13 cellular contexts compared by ENCODE assay signal in genomic region chr20:57791178-57791945, GRCh38.
"Had no signal": no experiment of that assay in that cellular context is flagged by ENCODE, and none has a peak within 500 bp of the region (broad histone marks: within the 10 kb centered on the region; RNA-seq: fewer than 3 reads in every experiment).

No MANE protein-coding gene starts in this region.

- H3K27me3 ChIP-seq: body of pancreas, left lung, spleen had no signal

- H3K4me3 ChIP-seq: body of pancreas, left lung, psoas muscle, spleen had no signal

- H3K36me3 ChIP-seq: left lung, spleen had no signal

- H3K9me3 ChIP-seq: body of pancreas, left lung, psoas muscle, spleen had no signal

- H3K4me1 ChIP-seq: body of pancreas, left lung, psoas muscle had no signal

- H3K27ac ChIP-seq: body of pancreas, left lung, psoas muscle, spleen had no signal

- DNase-seq: activated B cell treated with CpG ODN at 0.5 μM for 24 hours; activated CD4-positive, alpha-beta memory T cell treated with anti-CD3 and anti-CD28 coated beads for 36 hours; activated CD4-positive, alpha-beta T cell treated with anti-CD3 and anti-CD28 coated beads for 4 hours; activated CD8-positive, alpha-beta memory T cell treated with anti-CD3 and anti-CD28 coated beads, Interleukin-2, amount 10 ng/mL, durations not matched to agents 7 days and 5 days; activated naive CD4-positive, alpha-beta T cell treated with anti-CD3 and anti-CD28 coated beads for 36 hours; body of pancreas; erythroblast; hypothalamus; left lung; mammary epithelial cell; stimulated activated naive B cell treated with anti-CD40 and anti-IgM and Interleukin-4, amounts not matched to agents 10 μg/mL and 1 μg/mL and 100 μg/mL, for 72 hours had no signal
